1 cellular context compared by ENCODE assay signal in the genomic region with DNA sequence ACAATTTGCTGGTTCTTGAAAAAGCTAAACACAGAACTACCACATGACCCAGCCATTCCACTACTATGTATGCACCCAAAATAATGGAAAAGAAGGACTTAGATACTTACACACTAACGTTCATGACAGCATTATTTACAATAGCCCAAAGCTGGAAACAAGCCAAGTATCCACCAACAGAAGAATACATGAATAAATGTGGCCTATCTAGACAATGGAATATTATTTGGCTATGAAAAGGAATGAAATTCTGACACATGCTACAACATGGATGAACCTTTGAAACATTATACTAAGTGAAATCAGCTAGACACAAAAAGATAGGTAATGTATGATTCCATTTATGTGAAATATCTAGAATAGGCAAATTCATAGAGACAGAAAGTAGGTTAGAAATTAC.
TF ChIP-seq lines count a peak whose summit lies in the region.

No MANE protein-coding gene starts in this region.

TF ChIP-seq in A549, 52 proteins besides CTCF, POLR2A, EP300 and RAD21 (continued from another document):
- TF ChIP-seq BCL3 (IDR thresholded peaks at IDR 0.05): no peak
- TF ChIP-seq HOXB5 (CRISPR knock-in tag; IDR thresholded peaks at IDR 0.05): no peak
- TF ChIP-seq CHD4 (IDR thresholded peaks at IDR 0.05; ENCODE audit: borderline replicate concordance): no peak
- TF ChIP-seq TP53 (CRISPR knock-in tag; IDR thresholded peaks at IDR 0.05): no peak
- no peak for TF ChIP-seq NPAS2 (CRISPR knock-in tag; IDR thresholded peaks at IDR 0.05; ENCODE audit: borderline replicate concordance)
- TF ChIP-seq RARB (CRISPR knock-in tag; IDR thresholded peaks at IDR 0.05): no peak
- TF ChIP-seq HOXB13 (CRISPR knock-in tag; IDR thresholded peaks at IDR 0.05; ENCODE audit: low read depth): no peak
- TF ChIP-seq HDAC2 (IDR thresholded peaks at IDR 0.05): no peak
- TF ChIP-seq EHMT2 (IDR thresholded peaks at IDR 0.05; ENCODE audit: low read depth): no peak
- TF ChIP-seq MYC (IDR thresholded peaks at IDR 0.05; ENCODE audit: borderline replicate concordance, low read length): no peak
- TF ChIP-seq FOXS1 (CRISPR knock-in tag; IDR thresholded peaks at IDR 0.05): no peak
- no peak for TF ChIP-seq HOXA7 (CRISPR knock-in tag; IDR thresholded peaks at IDR 0.05)
- no peak for TF ChIP-seq MAX (IDR thresholded peaks at IDR 0.05)
- no peak for TF ChIP-seq RCOR1 (IDR thresholded peaks at IDR 0.05; ENCODE audit: low read depth, low read length)
- no peak for TF ChIP-seq RFX5 (IDR thresholded peaks at IDR 0.05)
- TF ChIP-seq KDM5A (IDR thresholded peaks at IDR 0.05): no peak
- no peak for TF ChIP-seq NR3C1 (IDR thresholded peaks at IDR 0.05)
- no peak for TF ChIP-seq FOSL2 (IDR thresholded peaks at IDR 0.05)
- no peak for TF ChIP-seq FOSL2 (CRISPR knock-in tag; IDR thresholded peaks at IDR 0.05)
